In the genomic region with DNA sequence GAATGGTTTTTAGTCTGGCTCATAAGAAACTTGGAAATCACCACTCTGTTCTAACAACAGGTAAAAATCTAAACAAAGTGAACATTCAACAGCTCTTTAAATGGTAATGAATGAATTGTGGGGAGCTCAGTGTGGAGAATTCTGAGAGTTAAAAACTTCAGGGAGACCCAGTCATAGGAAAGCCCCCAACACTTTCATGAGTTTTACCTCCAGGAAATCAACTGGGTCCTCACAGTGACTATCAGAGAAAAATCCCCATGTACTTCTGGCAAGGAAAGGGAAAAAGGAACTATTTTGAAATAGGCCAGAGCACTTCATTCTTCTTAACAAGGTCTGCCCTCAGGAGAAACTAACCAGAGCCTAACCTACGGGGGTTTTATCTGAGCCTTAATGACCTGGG, we compare ENCODE assay signal across 16 cellular contexts.
DNase-seq lines count a peak whose midpoint lies in the region; ATAC-seq and TF ChIP-seq lines count a peak whose summit lies in the region.
"Had no signal": no experiment of that assay in that cellular context is flagged by ENCODE, and none has a peak within 500 bp of the region (broad histone marks: within the 10 kb centered on the region; RNA-seq: fewer than 3 reads in every experiment).

No MANE protein-coding gene starts in this region.

- H2AFZ ChIP-seq in Loucy (ENCODE audit: low read length), result 0 out of 2 replicates have a peak overlapping the region, but pooled peaks have one; percentile 28

- peak overlapping the region; percentile 14 for H3K27ac Mint-ChIP-seq in stimulated activated naive B cell treated with anti-CD40 and anti-IgM and Interleukin-4, amounts not matched to agents 10 μg/mL and 1 μg/mL and 100 μg/mL, for 72 hours
- H3K27ac Mint-ChIP-seq: CD4-positive, CD25-positive, alpha-beta regulatory T cell had no signal

- intact Hi-C loops in left cardiac atrium (cut with DNase I), result no loop called here

- no peak for ATAC-seq in left cardiac atrium
- ATAC-seq in stimulated activated naive B cell treated with anti-CD40 and anti-IgM and Interleukin-4, amounts not matched to agents 10 μg/mL and 1 μg/mL and 100 μg/mL, for 72 hours (replicated peaks), result no peak
- no peak for ATAC-seq in SK-N-SH treated with all-trans-retinoic acid at 6 μM for 48 hours
- ATAC-seq: K562 had no signal

- no peak overlapping the region for H2AK5ac ChIP-seq in mesendoderm (ENCODE audit: low read length)

- H3K79me2 ChIP-seq in Loucy (ENCODE audit: insufficient read depth, low read length), result no peaks in the 10 kb centered on the region
- H3K79me2 ChIP-seq in mesendoderm (ENCODE audit: control insufficient read depth, insufficient read depth, low read length), result no peaks in the 10 kb centered on the region

- no peak overlapping the region for H4K8ac ChIP-seq in mesendoderm (ENCODE audit: low read depth, low read length)

- H3K27me3 Mint-ChIP-seq in stimulated activated naive B cell treated with anti-CD40 and anti-IgM and Interleukin-4, amounts not matched to agents 10 μg/mL and 1 μg/mL and 100 μg/mL, for 72 hours, result peaks cover 5 to 7% of the 10 kb centered on the region in 2 donors

- no peak overlapping the region for H3K56ac ChIP-seq in mesendoderm (ENCODE audit: low read length)

- no peak overlapping the region for H2BK5ac ChIP-seq in mesendoderm (ENCODE audit: low read length)

- no peak overlapping the region for H3K18ac ChIP-seq in mesendoderm (ENCODE audit: low read length)

- H3K9me2 ChIP-seq in Loucy (replicated peaks; ENCODE audit: low read depth, low read length), result no peaks in the 10 kb centered on the region

- no peak overlapping the region for H3K4me2 ChIP-seq in Loucy (ENCODE audit: low read depth, low read length, poor library complexity, severe bottlenecking)
- no peak overlapping the region for H3K4me2 ChIP-seq in mesendoderm (ENCODE audit: low read length)
- H3K4me2 ChIP-seq: BLaER1 treated with 17β-estradiol and CSF1 and Interleukin-3, amounts not matched to agents 10 nM and 100 nM had no signal

- H3F3A ChIP-seq in Loucy (ENCODE audit: low read depth), result no peaks in the 10 kb centered on the region

- H3K27me3 ChIP-seq in cardiac muscle cell (no peaks in the 10 kb centered on the region), Loucy (ENCODE audit: insufficient read depth, low read length, poor library complexity, severe bottlenecking) (no peaks in the 10 kb centered on the region), mesendoderm (ENCODE audit: insufficient read depth, low read length, poor library complexity) (no peaks in the 10 kb centered on the region), suprapubic skin (no peaks in the 10 kb centered on the region)
- H3K27me3 ChIP-seq: BLaER1 treated with 17β-estradiol and CSF1 and Interleukin-3, amounts not matched to agents 10 nM and 100 nM had no signal

- no peaks in the 10 kb centered on the region for H3K9me3 Mint-ChIP-seq in stimulated activated naive B cell treated with anti-CD40 and anti-IgM and Interleukin-4, amounts not matched to agents 10 μg/mL and 1 μg/mL and 100 μg/mL, for 72 hours

- H3K36me3 ChIP-seq in cardiac muscle cell (no peaks in the 10 kb centered on the region), Loucy (ENCODE audit: insufficient read depth, low read length) (no peaks in the 10 kb centered on the region), mesendoderm (ENCODE audit: control insufficient read depth, insufficient read depth, low read length) (no peaks in the 10 kb centered on the region), suprapubic skin (no peaks in the 10 kb centered on the region)
- H3K36me3 ChIP-seq: BLaER1 treated with 17β-estradiol and CSF1 and Interleukin-3, amounts not matched to agents 10 nM and 100 nM had no signal

- H3K27ac ChIP-seq in cardiac muscle cell, result peak overlapping the region; percentile 65
- no peak overlapping the region for H3K27ac ChIP-seq in mesendoderm (ENCODE audit: low read depth, low read length)
- no peak overlapping the region for H3K27ac ChIP-seq in suprapubic skin

- H2BK120ac ChIP-seq in mesendoderm (ENCODE audit: low read depth, low read length), result no peak overlapping the region

- H3K9me3 ChIP-seq in cardiac muscle cell (ENCODE audit: low read depth) (no peaks in the 10 kb centered on the region), Loucy (ENCODE audit: insufficient read depth, low read depth, low read length) (no peaks in the 10 kb centered on the region), suprapubic skin (no peaks in the 10 kb centered on the region)

- TF ChIP-seq EP300 in suprapubic skin (IDR thresholded peaks at IDR 0.05), result no peak

- DNase-seq in cardiac muscle cell (ENCODE audit: low read depth in 1 of 2, low spot score in 1 of 2) (peak in 1 of 2 donors; percentile 28), left cardiac atrium (no peak), mesendoderm (peak; percentile 10), activated gamma-delta T cell (lab: John Stamatoyannopoulos, UW) (no peak), suprapubic skin (ENCODE audit: low spot score in 2 of 2) (no peak)
- no peak for DNase-seq in stimulated activated naive B cell treated with anti-CD40 and anti-IgM and Interleukin-4, amounts not matched to agents 10 μg/mL and 1 μg/mL and 100 μg/mL, for 72 hours
- DNase-seq: ACHN; Calu3; CD4-positive, CD25-positive, alpha-beta regulatory T cell; DMS 273 treated with DMSO at 0.1 percent for 48 hours; DMS79; H7 had no signal

- H3K79me1 ChIP-seq in mesendoderm (ENCODE audit: low read length), result no peaks in the 10 kb centered on the region

- H3K9ac ChIP-seq in Loucy (ENCODE audit: low read depth, low read length, poor library complexity, severe bottlenecking), result no peak overlapping the region
- no peak overlapping the region for H3K9ac ChIP-seq in mesendoderm (ENCODE audit: low read length)
- H3K9ac ChIP-seq: BLaER1 treated with 17β-estradiol and CSF1 and Interleukin-3, amounts not matched to agents 10 nM and 100 nM had no signal

- no peak for TF ChIP-seq POLR2A in suprapubic skin (IDR thresholded peaks at IDR 0.05)

- no peak overlapping the region for H2BK15ac ChIP-seq in mesendoderm (replicated peaks; ENCODE audit: low read depth)

- TF ChIP-seq CTCF in cardiac muscle cell (IDR thresholded peaks at IDR 0.05; ENCODE audit: low read depth, low read length) (no peak), Loucy (conservative IDR thresholded peaks at IDR 0.05; ENCODE audit: low read length) (no peak), suprapubic skin (IDR thresholded peaks at IDR 0.05) (no peak)

- H3K4me1 ChIP-seq in cardiac muscle cell (ENCODE audit: low read depth) (peaks cover 10% of the 10 kb centered on the region), Loucy (ENCODE audit: insufficient read depth, low read length, poor library complexity, severe bottlenecking) (no peaks in the 10 kb centered on the region), mesendoderm (ENCODE audit: control insufficient read depth, low read depth, low read length) (no peaks in the 10 kb centered on the region), suprapubic skin (no peaks in the 10 kb centered on the region)

- no CpG with 5 or more reads among the region's 1 CpG for WGBS in mesendoderm (ENCODE audit: extremely low coverage, insufficient coverage, low lambda C conversion rate)
- WGBS in suprapubic skin, result 72% methylated on average over 1 of the region's 1 CpG

- H4K5ac ChIP-seq in mesendoderm (ENCODE audit: low read length), result no peak overlapping the region

- H3K4ac ChIP-seq in mesendoderm (ENCODE audit: low read depth, low read length), result no peak overlapping the region

- H3K36me3 Mint-ChIP-seq in stimulated activated naive B cell treated with anti-CD40 and anti-IgM and Interleukin-4, amounts not matched to agents 10 μg/mL and 1 μg/mL and 100 μg/mL, for 72 hours, result no peaks in the 10 kb centered on the region
- H3K36me3 Mint-ChIP-seq: CD4-positive, CD25-positive, alpha-beta regulatory T cell had no signal

- H3K4me1 Mint-ChIP-seq in stimulated activated naive B cell treated with anti-CD40 and anti-IgM and Interleukin-4, amounts not matched to agents 10 μg/mL and 1 μg/mL and 100 μg/mL, for 72 hours, result no peaks in the 10 kb centered on the region
- H3K4me1 Mint-ChIP-seq: CD4-positive, CD25-positive, alpha-beta regulatory T cell had no signal

- H3K4me3 Mint-ChIP-seq in stimulated activated naive B cell treated with anti-CD40 and anti-IgM and Interleukin-4, amounts not matched to agents 10 μg/mL and 1 μg/mL and 100 μg/mL, for 72 hours, result no peak overlapping the region
- H3K4me3 Mint-ChIP-seq: CD4-positive, CD25-positive, alpha-beta regulatory T cell had no signal

- no peaks in the 10 kb centered on the region for H4K20me1 ChIP-seq in Loucy (ENCODE audit: insufficient read depth, low read length, poor library complexity, severe bottlenecking)
- H4K20me1 ChIP-seq: BLaER1 treated with 17β-estradiol and CSF1 and Interleukin-3, amounts not matched to agents 10 nM and 100 nM had no signal

- no peak overlapping the region for H3K23ac ChIP-seq in mesendoderm (ENCODE audit: low read length)

- H3K4me3 ChIP-seq in cardiac muscle cell, result no peak overlapping the region
- H3K4me3 ChIP-seq in Loucy (ENCODE audit: low read length, poor library complexity, severe bottlenecking), result no peak overlapping the region
- H3K4me3 ChIP-seq in mesendoderm (ENCODE audit: low read length), result no peak overlapping the region
- no peak overlapping the region for H3K4me3 ChIP-seq in suprapubic skin
- H3K4me3 ChIP-seq: BLaER1 treated with 17β-estradiol and CSF1 and Interleukin-3, amounts not matched to agents 10 nM and 100 nM; K562 had no signal

TF ChIP-seq in SK-N-SH treated with all-trans-retinoic acid at 6 μM for 48 hours, 23 proteins besides CTCF, POLR2A, EP300 and RAD21 (continues in another document):
- TF ChIP-seq ARNTL (CRISPR knock-in tag; IDR thresholded peaks at IDR 0.05; ENCODE audit: borderline replicate concordance, low read depth), result no peak
- no peak for TF ChIP-seq RARB (CRISPR knock-in tag; IDR thresholded peaks at IDR 0.05)
- TF ChIP-seq, protein P1, sequence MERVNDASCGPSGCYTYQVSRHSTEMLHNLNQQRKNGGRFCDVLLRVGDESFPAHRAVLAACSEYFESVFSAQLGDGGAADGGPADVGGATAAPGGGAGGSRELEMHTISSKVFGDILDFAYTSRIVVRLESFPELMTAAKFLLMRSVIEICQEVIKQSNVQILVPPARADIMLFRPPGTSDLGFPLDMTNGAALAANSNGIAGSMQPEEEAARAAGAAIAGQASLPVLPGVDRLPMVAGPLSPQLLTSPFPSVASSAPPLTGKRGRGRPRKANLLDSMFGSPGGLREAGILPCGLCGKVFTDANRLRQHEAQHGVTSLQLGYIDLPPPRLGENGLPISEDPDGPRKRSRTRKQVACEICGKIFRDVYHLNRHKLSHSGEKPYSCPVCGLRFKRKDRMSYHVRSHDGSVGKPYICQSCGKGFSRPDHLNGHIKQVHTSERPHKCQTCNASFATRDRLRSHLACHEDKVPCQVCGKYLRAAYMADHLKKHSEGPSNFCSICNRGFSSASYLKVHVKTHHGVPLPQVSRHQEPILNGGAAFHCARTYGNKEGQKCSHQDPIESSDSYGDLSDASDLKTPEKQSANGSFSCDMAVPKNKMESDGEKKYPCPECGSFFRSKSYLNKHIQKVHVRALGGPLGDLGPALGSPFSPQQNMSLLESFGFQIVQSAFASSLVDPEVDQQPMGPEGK (CRISPR knock-in tag; IDR thresholded peaks at IDR 0.05; ENCODE audit: borderline replicate concordance), result no peak
- no peak for TF ChIP-seq TCF4 (CRISPR knock-in tag; IDR thresholded peaks at IDR 0.05; ENCODE audit: borderline replicate concordance)
- no peak for TF ChIP-seq ZNF565 (CRISPR knock-in tag; conservative IDR thresholded peaks at IDR 0.05; ENCODE audit: low read depth)
